Comparison of ENCODE assay signal across 1 cellular context in the genomic region with DNA sequence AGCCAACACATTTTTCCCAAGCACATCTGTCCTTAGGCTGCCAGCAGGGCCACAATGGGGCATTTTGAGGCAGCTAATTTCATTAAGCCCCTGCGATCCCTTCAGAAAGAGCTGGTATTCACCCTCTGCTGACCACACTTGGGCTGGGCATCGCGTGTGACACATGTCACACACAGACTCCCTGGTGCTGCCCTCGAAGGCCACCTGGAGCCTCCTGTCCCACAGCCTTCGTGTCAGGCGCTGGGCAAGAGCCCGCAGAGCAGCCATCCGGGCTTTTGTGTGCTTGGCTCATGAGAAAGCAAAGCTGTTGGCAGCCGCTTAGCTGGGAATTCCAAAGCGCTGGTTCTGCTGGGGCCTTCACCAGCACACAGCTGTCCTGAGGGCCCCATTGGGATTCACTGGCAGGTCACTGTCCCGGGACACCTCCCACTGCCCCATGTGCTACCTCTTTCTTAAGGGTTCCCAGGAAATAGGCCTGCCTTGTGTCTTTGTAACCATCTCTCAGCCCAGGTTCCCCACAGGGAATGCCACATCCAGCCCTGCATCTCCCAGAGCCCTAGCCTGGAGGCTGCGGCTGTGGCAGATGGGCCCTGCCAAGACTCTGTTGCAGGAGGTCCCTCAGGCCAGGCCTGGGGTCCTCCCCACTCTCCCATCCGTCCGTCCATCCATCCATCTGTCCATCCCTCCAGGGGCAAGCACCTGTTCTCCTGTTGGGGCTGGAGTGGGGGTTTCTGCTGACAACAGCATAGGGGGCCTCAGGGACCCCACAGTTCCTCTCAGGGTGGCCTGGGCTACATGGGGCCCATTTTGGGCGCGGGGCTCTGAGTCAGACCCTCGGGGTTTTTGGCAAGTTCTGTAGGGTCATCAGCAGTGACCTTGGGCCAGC.
TF ChIP-seq lines count a peak whose summit lies in the region.

No MANE protein-coding gene starts in this region.

TF ChIP-seq in IMR-90, 13 proteins besides CTCF, POLR2A, EP300 and RAD21:
- TF ChIP-seq, protein P1, sequence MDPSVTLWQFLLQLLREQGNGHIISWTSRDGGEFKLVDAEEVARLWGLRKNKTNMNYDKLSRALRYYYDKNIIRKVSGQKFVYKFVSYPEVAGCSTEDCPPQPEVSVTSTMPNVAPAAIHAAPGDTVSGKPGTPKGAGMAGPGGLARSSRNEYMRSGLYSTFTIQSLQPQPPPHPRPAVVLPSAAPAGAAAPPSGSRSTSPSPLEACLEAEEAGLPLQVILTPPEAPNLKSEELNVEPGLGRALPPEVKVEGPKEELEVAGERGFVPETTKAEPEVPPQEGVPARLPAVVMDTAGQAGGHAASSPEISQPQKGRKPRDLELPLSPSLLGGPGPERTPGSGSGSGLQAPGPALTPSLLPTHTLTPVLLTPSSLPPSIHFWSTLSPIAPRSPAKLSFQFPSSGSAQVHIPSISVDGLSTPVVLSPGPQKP (IDR thresholded peaks at IDR 0.05; ENCODE audit: borderline replicate concordance, low read depth, low read length) = no peak
- TF ChIP-seq RCOR1 (IDR thresholded peaks at IDR 0.05; ENCODE audit: insufficient replicate concordance, low read length) (no peak), MXI1 (IDR thresholded peaks at IDR 0.05; ENCODE audit: borderline replicate concordance, low read depth, low read length) (no peak), FOS (IDR thresholded peaks at IDR 0.05; ENCODE audit: low read depth, low read length) (no peak), CHD1 (IDR thresholded peaks at IDR 0.05; ENCODE audit: low read depth, low read length) (no peak), SMC3 (IDR thresholded peaks at IDR 0.05; ENCODE audit: low read depth, low read length) (no peak), MAFK (IDR thresholded peaks at IDR 0.05; ENCODE audit: low read depth, low read length) (no peak), RFX5 (IDR thresholded peaks at IDR 0.05; ENCODE audit: low read depth, low read length) (no peak), NFE2L2 (IDR thresholded peaks at IDR 0.05; ENCODE audit: low read depth, low read length) (no peak), MAZ (IDR thresholded peaks at IDR 0.05; ENCODE audit: borderline replicate concordance, low read depth, low read length) (no peak), BHLHE40 (IDR thresholded peaks at IDR 0.05; ENCODE audit: low read depth, low read length) (no peak), CEBPB (IDR thresholded peaks at IDR 0.05; ENCODE audit: low read depth, low read length) (no peak)
- TF ChIP-seq, protein P2, sequence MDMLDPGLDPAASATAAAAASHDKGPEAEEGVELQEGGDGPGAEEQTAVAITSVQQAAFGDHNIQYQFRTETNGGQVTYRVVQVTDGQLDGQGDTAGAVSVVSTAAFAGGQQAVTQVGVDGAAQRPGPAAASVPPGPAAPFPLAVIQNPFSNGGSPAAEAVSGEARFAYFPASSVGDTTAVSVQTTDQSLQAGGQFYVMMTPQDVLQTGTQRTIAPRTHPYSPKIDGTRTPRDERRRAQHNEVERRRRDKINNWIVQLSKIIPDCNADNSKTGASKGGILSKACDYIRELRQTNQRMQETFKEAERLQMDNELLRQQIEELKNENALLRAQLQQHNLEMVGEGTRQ (IDR thresholded peaks at IDR 0.05; ENCODE audit: low read depth, low read length) = no peak
TF ChIP-seq in IMR-90: peak in this region for 0.
